Comparison of ENCODE assay signal across 25 cellular contexts in the genomic region with DNA sequence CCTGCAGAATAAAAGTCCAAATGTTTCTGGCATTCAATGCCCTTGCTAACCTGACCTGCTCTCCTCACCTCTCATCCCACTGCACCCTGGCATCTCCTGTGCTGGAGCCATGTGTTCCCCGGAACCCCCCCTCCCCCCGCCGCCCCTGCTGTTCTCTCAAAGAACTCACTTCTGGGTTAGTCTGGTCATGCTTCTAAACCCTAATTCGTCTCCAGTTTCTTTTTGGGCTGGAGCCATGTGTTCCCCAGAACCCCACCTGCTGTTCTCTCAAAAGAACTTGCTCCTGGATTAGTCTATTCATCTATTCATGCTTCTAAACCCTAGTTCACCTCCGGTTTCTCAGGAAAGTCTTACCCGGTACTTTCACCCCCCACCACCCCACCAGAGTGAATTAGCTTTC. TPM values are rescaled to one million over a fixed set of nuclear protein-coding genes. Genes with fewer than 3 reads are reported as not detected.
"Had no signal": no experiment of that assay in that cellular context is flagged by ENCODE, and none has a peak within 500 bp of the region (broad histone marks: within the 10 kb centered on the region; RNA-seq: fewer than 3 reads in every experiment).

No MANE protein-coding gene starts in this region.

- H3K9me3 ChIP-seq: adrenal gland, ascending aorta, ovary, psoas muscle, right atrium auricular region had no signal

- H3K27ac Mint-ChIP-seq: activated naive CD8-positive, alpha-beta T cell; activated T-helper 2 cell treated with anti-CD3 and anti-CD28 coated beads, Interferon-gamma antibody, Interleukin-2, Interleukin-4, amounts not matched to agents 10 μg/mL and 5 μg/mL and 100 μg/mL, durations not matched to agents 14 hours and 24 hours and 36 hours; memory B cell had no signal

- ATAC-seq: activated T-cell treated with anti-CD3 and anti-CD28 coated beads, Interleukin-2, amount 50 U/mL, for 4 hours; psoas muscle; stimulated activated naive CD8-positive, alpha-beta T cell treated with anti-CD3 and anti-CD28 coated beads, Interleukin-15, Interleukin-2, amounts not matched to agents 100 U/mL and 50 U/mL, for 24 hours had no signal

- H3K4me1 ChIP-seq: ascending aorta had no signal

- H3K36me3 ChIP-seq: adrenal gland, ascending aorta, ovary, right atrium auricular region had no signal

- H3K4me3 ChIP-seq: adrenal gland, ascending aorta, hepatocyte, ovary, psoas muscle, right atrium auricular region had no signal

- DNase-seq: activated CD8-positive, alpha-beta memory T cell treated with anti-CD3 and anti-CD28 coated beads for 24 hours; activated CD8-positive, alpha-beta memory T cell treated with anti-CD3 and anti-CD28 coated beads, Interleukin-2, amount 50 U/mL, for 48 hours; activated naive CD4-positive, alpha-beta T cell; activated T-cell treated with anti-CD3 and anti-CD28 coated beads, Interleukin-2, amount 50 U/mL, for 4 hours; adrenal gland; central memory CD4-positive, alpha-beta T cell; effector memory CD4-positive, alpha-beta T cell; foreskin melanocyte; islet precursor cell; left cardiac atrium; psoas muscle; stimulated activated CD4-positive, alpha-beta T cell treated with anti-CD3 and anti-CD28 coated beads, Interleukin-12 subunit alpha, Interleukin-12 subunit beta, amount 100 ng/mL, for 4 hours; stimulated activated CD4-positive, alpha-beta T cell treated with anti-CD3 and anti-CD28 coated beads, Interleukin-4, amount 100 ng/mL, for 4 hours; stimulated activated naive CD8-positive, alpha-beta T cell treated with anti-CD3 and anti-CD28 coated beads, Interleukin-15, Interleukin-2, amounts not matched to agents 100 U/mL and 50 U/mL, for 24 hours; T-helper 9 cell had no signal

- H3K79me2 ChIP-seq: hepatocyte had no signal

- H3K27ac ChIP-seq: adrenal gland, ascending aorta, hepatocyte, ovary, psoas muscle, right atrium auricular region had no signal

- H2AFZ ChIP-seq: hepatocyte had no signal

- H3K4me3 Mint-ChIP-seq: activated T-cell treated with anti-CD3 and anti-CD28 coated beads, Interleukin-2, amount 50 U/mL, for 4 hours; memory B cell had no signal

- H3K36me3 Mint-ChIP-seq: activated naive CD8-positive, alpha-beta T cell; memory B cell had no signal

- H3K27me3 ChIP-seq: ovary had no signal

- H3K9me3 Mint-ChIP-seq: activated T-cell treated with anti-CD3 and anti-CD28 coated beads, Interleukin-2, amount 50 U/mL, for 4 hours; activated T-helper 2 cell treated with anti-CD3 and anti-CD28 coated beads, Interferon-gamma antibody, Interleukin-2, Interleukin-4, amounts not matched to agents 10 μg/mL and 5 μg/mL and 100 μg/mL, durations not matched to agents 14 hours and 24 hours and 36 hours; memory B cell had no signal

RNA-seq across cellular contexts. Expression of a gene that starts 0.8 kb away (rescaled TPM):
- total RNA-seq: activated T-cell treated with anti-CD3 and anti-CD28 coated beads, Interleukin-2, amount 50 U/mL, for 4 hours; activated T-helper 2 cell treated with anti-CD3 and anti-CD28 coated beads, Interferon-gamma antibody, Interleukin-2, Interleukin-4, amounts not matched to agents 10 μg/mL and 5 μg/mL and 100 μg/mL, durations not matched to agents 14 hours and 24 hours and 36 hours; ascending aorta; dermis microvascular lymphatic vessel endothelial cell; mononuclear cell; T-helper 1 cell treated with Interleukin-12 subunit alpha and Interleukin-12 subunit beta and Interleukin-4 antibody, amounts not matched to agents 30 ng/mL and 1 ng/mL, for 36 hours had no signal
- polyA plus RNA-seq: psoas muscle had no signal

RNA-seq across cellular contexts. Expression of a gene that starts 58.0 kb away (rescaled TPM):
- total RNA-seq: activated T-cell treated with anti-CD3 and anti-CD28 coated beads, Interleukin-2, amount 50 U/mL, for 4 hours; activated T-helper 2 cell treated with anti-CD3 and anti-CD28 coated beads, Interferon-gamma antibody, Interleukin-2, Interleukin-4, amounts not matched to agents 10 μg/mL and 5 μg/mL and 100 μg/mL, durations not matched to agents 14 hours and 24 hours and 36 hours; dermis microvascular lymphatic vessel endothelial cell; mononuclear cell; T-helper 1 cell treated with Interleukin-12 subunit alpha and Interleukin-12 subunit beta and Interleukin-4 antibody, amounts not matched to agents 30 ng/mL and 1 ng/mL, for 36 hours had no signal
